In genomic region chr4:145061325-145061920, GRCh38 we compare ENCODE assay signal across 8 cellular contexts. TPM values are rescaled to one million over a fixed set of nuclear protein-coding genes. Genes with fewer than 3 reads are reported as not detected.
DNase-seq lines count a peak whose midpoint lies in the region; ATAC-seq, FAIRE-seq and TF ChIP-seq lines count a peak whose summit lies in the region.

No MANE protein-coding gene starts in this region.

- no peak overlapping the region for H3K4me2 ChIP-seq in fibroblast of lung (ENCODE audit: extremely low read depth, insufficient read depth, low read length)

- ATAC-seq in GM21515 (IDR thresholded peaks at IDR 0.05; ENCODE audit: unreplicated experiment) = peak; percentile 74
- ATAC-seq in stimulated activated effector memory CD8-positive, alpha-beta T cell treated with anti-CD3 and anti-CD28 coated beads, Interleukin-12 subunit alpha, Interleukin-12 subunit beta, amount 100 ng/mL, for 72 hours = no peak

- no peaks in the 10 kb centered on the region for H3K27me3 ChIP-seq in fibroblast of lung (ENCODE audit: control insufficient read depth, insufficient read depth, low read length)

- H3K36me3 Mint-ChIP-seq in stimulated activated effector memory CD8-positive, alpha-beta T cell treated with anti-CD3 and anti-CD28 coated beads, Interleukin-12 subunit alpha, Interleukin-12 subunit beta, amount 100 ng/mL, for 72 hours = peaks cover 23% of the 10 kb centered on the region

- H3K4me3 ChIP-seq in fibroblast of lung (replicated peaks in 1 of 4; ENCODE audit: control extremely low read depth in 1 of 4, insufficient read depth in 1 of 4, low read depth in 3 of 4, low read length in 4 of 4) = no peak overlapping the region

- no peaks in the 10 kb centered on the region for H3K4me1 ChIP-seq in fibroblast of lung (ENCODE audit: control insufficient read depth, extremely low read depth, insufficient read depth, low read length)

- H4K20me1 ChIP-seq in fibroblast of lung (ENCODE audit: control insufficient read depth, extremely low read depth, insufficient read depth, low read length) = no peaks in the 10 kb centered on the region

- H3K4me3 Mint-ChIP-seq in stimulated activated effector memory CD8-positive, alpha-beta T cell treated with anti-CD3 and anti-CD28 coated beads, Interleukin-12 subunit alpha, Interleukin-12 subunit beta, amount 100 ng/mL, for 72 hours = no peak overlapping the region

- H3K36me3 ChIP-seq in fibroblast of lung (ENCODE audit: control insufficient read depth, insufficient read depth, low read length) = no peaks in the 10 kb centered on the region

- H3K4me1 Mint-ChIP-seq in stimulated activated effector memory CD8-positive, alpha-beta T cell treated with anti-CD3 and anti-CD28 coated beads, Interleukin-12 subunit alpha, Interleukin-12 subunit beta, amount 100 ng/mL, for 72 hours = peaks cover 11% of the 10 kb centered on the region

- no peak overlapping the region for H2AFZ ChIP-seq in fibroblast of lung (ENCODE audit: low read length)

- no peaks in the 10 kb centered on the region for H3K79me2 ChIP-seq in fibroblast of lung (ENCODE audit: control insufficient read depth, insufficient read depth, low read length)

- H3K9me3 Mint-ChIP-seq in stimulated activated effector memory CD8-positive, alpha-beta T cell treated with anti-CD3 and anti-CD28 coated beads, Interleukin-12 subunit alpha, Interleukin-12 subunit beta, amount 100 ng/mL, for 72 hours = no peaks in the 10 kb centered on the region

- no peaks in the 10 kb centered on the region for H3K9me3 ChIP-seq in fibroblast of lung (ENCODE audit: control insufficient read depth, insufficient read depth, low read depth, low read length)

- H3K27ac Mint-ChIP-seq in stimulated activated effector memory CD8-positive, alpha-beta T cell treated with anti-CD3 and anti-CD28 coated beads, Interleukin-12 subunit alpha, Interleukin-12 subunit beta, amount 100 ng/mL, for 72 hours = no peak overlapping the region

- TF ChIP-seq CTCF in fibroblast of lung (conservative IDR thresholded peaks at IDR 0.05 in 1 of 2, IDR thresholded peaks at IDR 0.05 in 1 of 2; ENCODE audit: low read depth in 1 of 2, low read length in 2 of 2) = peak in 1 of 2 donors; percentile 14

- peak; percentile 45 for DNase-seq in DMS53 treated with DMSO at 0.1 percent for 48 hours (lab: John Stamatoyannopoulos, UW; ENCODE audit: unreplicated experiment)
- DNase-seq in Kasumi-1 (lab: John Stamatoyannopoulos, UW) = peak; percentile 82 to 93
- peak; percentile 37 for DNase-seq in RCC 7860 (ENCODE audit: low spot score)
- DNase-seq in fibroblast of lung (ENCODE audit: low read depth in 2 of 2) = peak; percentile 44 to 81
- DNase-seq in pons (ENCODE audit: low spot score) = peak; percentile 65
- no peak for DNase-seq in stimulated activated effector memory CD8-positive, alpha-beta T cell treated with anti-CD3 and anti-CD28 coated beads, Interleukin-12 subunit alpha, Interleukin-12 subunit beta, amount 100 ng/mL, for 72 hours (ENCODE audit: low spot score in 2 of 2)
- no peak for DNase-seq in retina

- peak; percentile 51 for FAIRE-seq in RCC 7860 (lab: Jason Lieb, UNC)

- H3K9ac ChIP-seq in fibroblast of lung (ENCODE audit: insufficient read depth, low read length) = no peak overlapping the region

- H3K27ac ChIP-seq in fibroblast of lung (ENCODE audit: insufficient read depth, low read length) = no peak overlapping the region

RNA-seq across cellular contexts. Expression of gene ANAPC10, which starts 36.6 kb away (rescaled TPM):
- total RNA-seq in fibroblast of lung = 27.2 and 28.1 TPM in 2 replicates
- polyA plus RNA-seq in fibroblast of lung = 29.4 and 29.7 TPM in 2 replicates
- polyA plus RNA-seq in fibroblast of lung (2012) = 12.1 and 15.0 TPM in 2 replicates
- polyA minus RNA-seq in fibroblast of lung (ENCODE audit: low replicate concordance) = 0.41 and 9.2 TPM in 2 replicates

RNA-seq across cellular contexts. Expression of gene ABCE1, which starts 36.7 kb away (rescaled TPM):
- total RNA-seq in fibroblast of lung = 76.8 and 91.9 TPM in 2 replicates
- polyA plus RNA-seq in fibroblast of lung = 84.8 and 105 TPM in 2 replicates
- polyA plus RNA-seq in fibroblast of lung (2012) = 55.6 and 59.4 TPM in 2 replicates
- 25.0 and 28.1 TPM in 2 replicates for polyA minus RNA-seq in fibroblast of lung (ENCODE audit: low replicate concordance)

Comparison
In these comparisons a context has a peak if more than half of its experiments do, and no peak if none do; other contexts are left out.
1. DNase-seq: peak in DMS53 treated with DMSO at 0.1 percent for 48 hours (single experiment), Kasumi-1 (2 of 2), RCC 7860 (single experiment), fibroblast of lung (2 of 2) and pons (single experiment); none in stimulated activated effector memory CD8-positive, alpha-beta T cell treated with anti-CD3 and anti-CD28 coated beads, Interleukin-12 subunit alpha, Interleukin-12 subunit beta, amount 100 ng/mL, for 72 hours (0 of 2) and retina (single experiment).